In genomic region chr11:46273511-46274205, GRCh38 we compare ENCODE assay signal across 11 cellular contexts. TPM values are rescaled to one million over a fixed set of nuclear protein-coding genes. Genes with fewer than 3 reads are reported as not detected.
DNase-seq lines count a peak whose midpoint lies in the region; ATAC-seq and TF ChIP-seq lines count a peak whose summit lies in the region.
"Had no signal": no experiment of that assay in that cellular context is flagged by ENCODE, and none has a peak within 500 bp of the region (broad histone marks: within the 10 kb centered on the region; RNA-seq: fewer than 3 reads in every experiment).

No MANE protein-coding gene starts in this region.

- no peaks in the 10 kb centered on the region for H3K9me3 Mint-ChIP-seq in activated naive CD4-positive, alpha-beta T cell treated with anti-CD3 and anti-CD28 coated beads, Interleukin-2, amount 10 ng/mL, durations not matched to agents 7 days and 5 days
- no peaks in the 10 kb centered on the region for H3K9me3 Mint-ChIP-seq in activated naive CD4-positive, alpha-beta T cell treated with anti-CD3 and anti-CD28 coated beads, Interleukin-2, amount 50 U/mL, for 72 hours

- no peak for ATAC-seq in activated naive CD4-positive, alpha-beta T cell treated with anti-CD3 and anti-CD28 coated beads, Interleukin-2, amount 50 U/mL, for 72 hours
- ATAC-seq in lung (ENCODE audit: insufficient read depth, low FRiP score) (peak; percentile 3), upper lobe of left lung (ENCODE audit: low FRiP score in 2 of 2) (peak in 1 of 2 donors; percentile 9), HG03432 (IDR thresholded peaks at IDR 0.05; ENCODE audit: unreplicated experiment) (no peak), GM21515 (IDR thresholded peaks at IDR 0.05; ENCODE audit: unreplicated experiment) (no peak)

- CTCF ChIA-PET in activated naive CD4-positive, alpha-beta T cell treated with anti-CD3 and anti-CD28 coated beads, Interleukin-2, amount 10 ng/mL, durations not matched to agents 7 days and 5 days (lab: Charles Lee): no interaction called here

- no peaks in the 10 kb centered on the region for H3K36me3 Mint-ChIP-seq in activated naive CD4-positive, alpha-beta T cell treated with anti-CD3 and anti-CD28 coated beads, Interleukin-2, amount 10 ng/mL, durations not matched to agents 7 days and 5 days
- peaks cover 0 to 11% of the 10 kb centered on the region in 2 donors for H3K36me3 Mint-ChIP-seq in activated naive CD4-positive, alpha-beta T cell treated with anti-CD3 and anti-CD28 coated beads, Interleukin-2, amount 50 U/mL, for 72 hours

- no peak overlapping the region for H3K4me3 Mint-ChIP-seq in activated naive CD4-positive, alpha-beta T cell treated with anti-CD3 and anti-CD28 coated beads, Interleukin-2, amount 10 ng/mL, durations not matched to agents 7 days and 5 days

- no peaks in the 10 kb centered on the region for H3K9me3 ChIP-seq in ascending aorta
- H3K9me3 ChIP-seq in lung (ENCODE audit: control insufficient read depth in 2 of 2, insufficient read depth in 1 of 2, low read length in 1 of 2): no peaks in the 10 kb centered on the region
- no peaks in the 10 kb centered on the region for H3K9me3 ChIP-seq in upper lobe of left lung
- H3K9me3 ChIP-seq: HAP-1 had no signal

- H3K27me3 ChIP-seq in ascending aorta (peaks cover 4% of the 10 kb centered on the region), lung (ENCODE audit: control insufficient read depth, insufficient read depth) (no peaks in the 10 kb centered on the region), upper lobe of left lung (peaks cover 0 to 15% (median 6%) of the 10 kb centered on the region in 4 donors)

- 53 to 82% methylated on average over 7 of the region's 7 CpGs for WGBS in lung, 2 donors
- WGBS in upper lobe of left lung, 2 donors: 48 to 58% methylated on average over 6 to 7 of the region's 7 CpGs

- intact Hi-C loops in ascending aorta (cut with DNase I): loop anchor here (1.0 kb wide), 1 partner anchor 30 kb away; no protein-coding TSS in a partner anchor

- H3K4me1 ChIP-seq in ascending aorta (peaks cover 6 to 38% of the 10 kb centered on the region in 2 donors), lung (ENCODE audit: control insufficient read depth in 2 of 2, insufficient read depth in 2 of 2, low read length in 2 of 2) (peaks cover 12 to 15% of the 10 kb centered on the region in 2 donors), upper lobe of left lung (peaks cover 30 to 63% (median 51%) of the 10 kb centered on the region in 4 donors)

- peak overlapping the region; percentile 2 for H3K27ac Mint-ChIP-seq in activated naive CD4-positive, alpha-beta T cell treated with anti-CD3 and anti-CD28 coated beads, Interleukin-2, amount 10 ng/mL, durations not matched to agents 7 days and 5 days
- H3K27ac Mint-ChIP-seq in activated naive CD4-positive, alpha-beta T cell treated with anti-CD3 and anti-CD28 coated beads, Interleukin-2, amount 50 U/mL, for 72 hours: no peak overlapping the region

- H3K4me1 Mint-ChIP-seq in activated naive CD4-positive, alpha-beta T cell treated with anti-CD3 and anti-CD28 coated beads, Interleukin-2, amount 10 ng/mL, durations not matched to agents 7 days and 5 days: peaks cover 12% of the 10 kb centered on the region

- peaks cover 76% of the 10 kb centered on the region for H3K27me3 Mint-ChIP-seq in activated naive CD4-positive, alpha-beta T cell treated with anti-CD3 and anti-CD28 coated beads, Interleukin-2, amount 10 ng/mL, durations not matched to agents 7 days and 5 days

- peak in 1 of 4 donors; percentile 33 for TF ChIP-seq POLR2A in upper lobe of left lung (IDR thresholded peaks at IDR 0.05)

- H3K36me3 ChIP-seq in ascending aorta (no peaks in the 10 kb centered on the region), lung (ENCODE audit: control insufficient read depth in 2 of 2, insufficient read depth in 2 of 2, low read length in 2 of 2) (no peaks in the 10 kb centered on the region), upper lobe of left lung (no peaks in the 10 kb centered on the region)
- H3K36me3 ChIP-seq: HAP-1 had no signal

- peak in 1 of 4 donors; percentile 72 for TF ChIP-seq EP300 in upper lobe of left lung (IDR thresholded peaks at IDR 0.05)

- TF ChIP-seq CTCF in ascending aorta (IDR thresholded peaks at IDR 0.05): no peak
- no peak for TF ChIP-seq CTCF in lung (IDR thresholded peaks at IDR 0.05; ENCODE audit: control extremely low read depth, extremely low read depth)
- TF ChIP-seq CTCF in upper lobe of left lung (IDR thresholded peaks at IDR 0.05): no peak

- no peak overlapping the region for H3K4me3 ChIP-seq in ascending aorta
- no peak overlapping the region for H3K4me3 ChIP-seq in lung
- no peak overlapping the region for H3K4me3 ChIP-seq in upper lobe of left lung
- H3K4me3 ChIP-seq: HAP-1 had no signal

- no peak for DNase-seq in activated naive CD4-positive, alpha-beta T cell treated with anti-CD3 and anti-CD28 coated beads, Interleukin-2, amount 10 ng/mL, durations not matched to agents 7 days and 5 days
- DNase-seq in activated naive CD4-positive, alpha-beta T cell treated with anti-CD3 and anti-CD28 coated beads, Interleukin-2, amount 50 U/mL, for 72 hours (ENCODE audit: low spot score in 2 of 2): no peak
- DNase-seq in ascending aorta (ENCODE audit: low spot score in 2 of 2): no peak
- DNase-seq in lung (ENCODE audit: low spot score): no peak
- DNase-seq in upper lobe of left lung: peak in 1 of 2 donors; percentile 68
- no peak for DNase-seq in NCI-H446 (lab: John Stamatoyannopoulos, UW)
- DNase-seq: AML-193 had no signal

- H3K27ac ChIP-seq in ascending aorta (peak overlapping the region; percentile 79 to 84), lung (ENCODE audit: low read depth in 1 of 2, low read length in 1 of 2) (peak overlapping the region; percentile 80 to 90), upper lobe of left lung (peak overlapping the region; percentile 66 to 90 (median 84))

RNA-seq across cellular contexts. Expression of gene CREB3L1, which starts 3.8 kb away (rescaled TPM):
- under 1 TPM; 0.14 to 0.61 TPM for total RNA-seq in activated naive CD4-positive, alpha-beta T cell treated with anti-CD3 and anti-CD28 coated beads, Interleukin-2, amount 50 U/mL, for 72 hours
- total RNA-seq in ascending aorta: 11.4 TPM
- total RNA-seq in lung: 10 to 100 TPM; 16.8 to 52.3 TPM
- 10 to 100 TPM; 21.3 to 54.0 TPM for polyA plus RNA-seq in lung
- total RNA-seq in upper lobe of left lung: 10 to 100 TPM; 19.9 to 66.8 (median 38.7) TPM
- total RNA-seq: activated CD8-positive, alpha-beta memory T cell treated with anti-CD3 and anti-CD28 coated beads for 36 hours had no signal
